Comparison of ENCODE assay signal across 11 cellular contexts in genomic region chr11:60767388-60767811, GRCh38. TPM values are rescaled to one million over a fixed set of nuclear protein-coding genes. Genes with fewer than 3 reads are reported as not detected.
DNase-seq lines count a peak whose midpoint lies in the region; ATAC-seq, FAIRE-seq and TF ChIP-seq lines count a peak whose summit lies in the region.
"Had no signal": no experiment of that assay in that cellular context is flagged by ENCODE, and none has a peak within 500 bp of the region (broad histone marks: within the 10 kb centered on the region; RNA-seq: fewer than 3 reads in every experiment).

No MANE protein-coding gene starts in this region.

- no peak for FAIRE-seq in H1 (lab: Jason Lieb, UNC)

- ATAC-seq in HCT116, result peak; percentile 94
- no peak for ATAC-seq in HG02763 (IDR thresholded peaks at IDR 0.05; ENCODE audit: unreplicated experiment)
- ATAC-seq in HG03196 (IDR thresholded peaks at IDR 0.05; ENCODE audit: unreplicated experiment), result no peak

- no peak overlapping the region for H3K56ac ChIP-seq in H1 (replicated peaks; ENCODE audit: insufficient read length, low read depth, low read length)

- H4K5ac ChIP-seq in H1 (ENCODE audit: insufficient read length, low read depth, low read length), result no peak overlapping the region

- no peak overlapping the region for H2BK20ac ChIP-seq in H1 (ENCODE audit: low read length)

- H3K4me2 ChIP-seq in HCT116 (ENCODE audit: low read length), result peak overlapping the region; percentile 68
- no peak overlapping the region for H3K4me2 ChIP-seq in H1 (ENCODE audit: insufficient read depth in 1 of 2, low read depth in 2 of 2, low read length in 2 of 2)

- no peaks in the 10 kb centered on the region for H3K27me3 ChIP-seq in HCT116 (ENCODE audit: insufficient read depth, low read length)
- peaks cover 0 to 11% (median 6%) of the 10 kb centered on the region in 4 experiments; a peak in 3 of 7 replicates for H3K27me3 ChIP-seq in H1 (replicated peaks in 1 of 4; ENCODE audit: control insufficient read depth in 3 of 4, extremely low read depth in 1 of 4, insufficient read depth in 3 of 4, low read length in 3 of 4)

- H3K9me3 ChIP-seq in HCT116 (ENCODE audit: control insufficient read depth in 1 of 2, insufficient read depth in 1 of 2, low read depth in 1 of 2, low read length in 2 of 2) (no peaks in the 10 kb centered on the region), H1 (ENCODE audit: insufficient read depth in 2 of 2, low read depth in 1 of 2, low read length in 1 of 2) (no peaks in the 10 kb centered on the region; a peak in 1 of 4 replicates)

- POLR2A ChIA-PET in HCT116 (lab: Charles Lee) (interaction anchor here (1.1 kb wide), 1 partner anchor 9 kb away, joined by 3 read pairs; no protein-coding TSS in a partner anchor), H1 (lab: Charles Lee; ENCODE audit: partially characterized antibody) (interaction anchor here (1.0 kb wide), 1 partner anchor 141 kb away, joined by 3 read pairs; no protein-coding TSS in a partner anchor)

- peaks cover 24% of the 10 kb centered on the region for H3K4me1 Mint-ChIP-seq in nephron progenitor cell

- H3K36me3 Mint-ChIP-seq in nephron progenitor cell (ENCODE audit: low read depth), result no peaks in the 10 kb centered on the region

- H3K36me3 ChIP-seq in HCT116 (ENCODE audit: control insufficient read depth in 1 of 2, insufficient read depth in 2 of 2, low read length in 2 of 2), result no peaks in the 10 kb centered on the region
- no peaks in the 10 kb centered on the region for H3K36me3 ChIP-seq in H1 (ENCODE audit: control insufficient read depth in 2 of 4, insufficient read depth in 4 of 4, low read length in 3 of 4)

- H3K4me3 ChIP-seq in HCT116 (replicated peaks in 1 of 2; ENCODE audit: low read depth in 1 of 2, low read length in 2 of 2) (peak overlapping the region; percentile 17 to 39; a peak in 3 of 4 replicates), H1 (ENCODE audit: extremely low read depth in 1 of 4, insufficient read depth in 2 of 4, low read depth in 3 of 4, low read length in 4 of 4) (no peak overlapping the region)

- H3K9me2 ChIP-seq in HCT116 (ENCODE audit: insufficient read depth), result no peaks in the 10 kb centered on the region

- no peak overlapping the region for H2BK15ac ChIP-seq in H1 (ENCODE audit: low read length)

- intact Hi-C loops in HCT116 (cut with micrococcal nuclease), result no loop called here

- H2AFZ ChIP-seq in HCT116 (ENCODE audit: low read depth, low read length, poor library complexity, severe bottlenecking), result peak overlapping the region; percentile 24
- H2AFZ ChIP-seq in H1 (ENCODE audit: low read length), result peak overlapping the region; percentile 91

- H2AK5ac ChIP-seq in H1 (ENCODE audit: low read depth, low read length), result no peak overlapping the region

- H3K23me2 ChIP-seq in H1 (ENCODE audit: low read depth, low read length), result no peaks in the 10 kb centered on the region

- no peak overlapping the region for H2BK120ac ChIP-seq in H1 (replicated peaks; ENCODE audit: low read depth, low read length)

- no peak overlapping the region for H4K91ac ChIP-seq in H1 (replicated peaks; ENCODE audit: insufficient read length, low read length)

- H3K4me3 Mint-ChIP-seq in nephron progenitor cell, result no peak overlapping the region

- no TSS peak for BruUV-seq in HCT116 (replicated peaks; lab: Mats Ljungman, UMichigan)

- H4K20me1 ChIP-seq in HCT116 (ENCODE audit: insufficient read depth), result no peaks in the 10 kb centered on the region
- H4K20me1 ChIP-seq in H1 (replicated peaks in 1 of 2; ENCODE audit: control insufficient read depth in 1 of 2, insufficient read depth in 2 of 2, low read length in 2 of 2), result no peaks in the 10 kb centered on the region

- H2BK5ac ChIP-seq in H1 (ENCODE audit: low read depth, low read length), result no peak overlapping the region

- RAD21 ChIA-PET in HCT116 (lab: Charles Lee; ENCODE audit: low non-redundant PET in 1 of 2, low total read pairs in 2 of 2, uncharacterized antibody in 2 of 2, unreplicated experiment in 2 of 2), result no interaction called here

- H3K14ac ChIP-seq in H1 (ENCODE audit: insufficient read length), result no peak overlapping the region

- no peak overlapping the region for H3K27ac Mint-ChIP-seq in nephron progenitor cell

- H3K9ac ChIP-seq in HCT116 (ENCODE audit: low read length), result no peak overlapping the region
- no peak overlapping the region for H3K9ac ChIP-seq in H1 (replicated peaks in 1 of 4; ENCODE audit: extremely low read depth in 1 of 4, low read depth in 3 of 4, low read length in 3 of 4)

- peak; percentile 24; the same call in 1 of the 2 replicates for TF ChIP-seq RAD21 in HCT116 (IDR thresholded peaks at IDR 0.05; ENCODE audit: low read depth)
- TF ChIP-seq RAD21 in H1 (IDR thresholded peaks at IDR 0.05 in 1 of 2, conservative IDR thresholded peaks at IDR 0.05 in 1 of 2; ENCODE audit: low read depth in 2 of 2, low read length in 2 of 2), result peak; percentile 31 to 48; a peak in 3 of 4 replicates

- peaks cover 8 to 10% of the 10 kb centered on the region in 2 experiments; a peak in 2 of 4 replicates for H3K4me1 ChIP-seq in HCT116 (ENCODE audit: control insufficient read depth in 1 of 2, insufficient read depth in 2 of 2, low read length in 2 of 2)
- H3K4me1 ChIP-seq in H1 (replicated peaks in 1 of 4; ENCODE audit: control insufficient read depth in 3 of 4, insufficient read depth in 4 of 4, low read length in 3 of 4), result peaks cover 0 to 1% (median 0%) of the 10 kb centered on the region in 4 experiments; a peak in 1 of 7 replicates

- H3K27me3 Mint-ChIP-seq in nephron progenitor cell (ENCODE audit: low read depth, poor library complexity), result peaks cover 23% of the 10 kb centered on the region

- WGBS in H1 (ENCODE audit: extremely low coverage in 1 of 2, insufficient coverage in 1 of 2, insufficient read length in 1 of 2, insufficient replicate concordance in 2 of 2, low coverage in 1 of 2, low lambda C conversion rate in 2 of 2, missing lambda C conversion rate in 1 of 2), 2 experiments, result 42% methylated on average over 13 of the region's 26 CpGs; no CpG with 5 or more reads in 1 of the 2 experiments

- no peak overlapping the region; the same call in 1 of the 2 replicates for H3K18ac ChIP-seq in H1 (ENCODE audit: extremely low read depth, low read length)

- H3K27ac ChIP-seq in HCT116 (ENCODE audit: low read depth, low read length) (no peak overlapping the region), H1 (ENCODE audit: low read depth, low read length) (no peak overlapping the region)
- H3K27ac ChIP-seq: VCaP had no signal

- TF ChIP-seq EP300 in H1 (IDR thresholded peaks at IDR 0.05; ENCODE audit: borderline replicate concordance in 1 of 2, low read depth in 2 of 2, low read length in 2 of 2), result no peak

- DNase-seq in D341Med (ENCODE audit: low spot score), result peak; percentile 86
- peak; percentile 12 for DNase-seq in HCT116 (ENCODE audit: low read depth, low spot score)
- peak; percentile 25 to 90 for DNase-seq in H1 (ENCODE audit: low read depth in 1 of 2, low spot score in 2 of 2)
- DNase-seq in nephron progenitor cell, result peak; percentile 55
- no peak for DNase-seq in medulla oblongata (ENCODE audit: extremely low spot score)
- no peak for DNase-seq in NCI-H1694 treated with DMSO at 0.1 percent for 48 hours (lab: John Stamatoyannopoulos, UW)

- H2BK12ac ChIP-seq in H1 (ENCODE audit: low read depth, low read length), result no peak overlapping the region

- no peaks in the 10 kb centered on the region for H3K79me2 ChIP-seq in HCT116 (ENCODE audit: insufficient read depth, low read length)
- H3K79me2 ChIP-seq in H1 (ENCODE audit: control insufficient read depth in 1 of 2, insufficient read depth in 2 of 2, low read length in 2 of 2), result no peaks in the 10 kb centered on the region

- H3K9me3 Mint-ChIP-seq in nephron progenitor cell, result no peaks in the 10 kb centered on the region

- peak overlapping the region; percentile 11; the same call in 1 of the 2 replicates for H4K8ac ChIP-seq in H1 (ENCODE audit: extremely low read depth, insufficient read depth, low read length)

- peak; percentile 39 to 92 (median 78); a peak in 5 of 6 replicates for TF ChIP-seq CTCF in HCT116 (IDR thresholded peaks at IDR 0.05 in 2 of 3, conservative IDR thresholded peaks at IDR 0.05 in 1 of 3; ENCODE audit: borderline replicate concordance in 1 of 3, insufficient read depth in 1 of 3, low read depth in 2 of 3, low read length in 2 of 3)
- TF ChIP-seq CTCF in H1 (IDR thresholded peaks at IDR 0.05; ENCODE audit: control extremely low read depth in 1 of 3, insufficient read depth in 1 of 3, low read depth in 1 of 3, low read length in 3 of 3), result peak; percentile 75 to 80 (median 76)
- TF ChIP-seq CTCF in nephron progenitor cell (IDR thresholded peaks at IDR 0.05), result peak; percentile 59

- H3K4ac ChIP-seq in H1 (replicated peaks; ENCODE audit: insufficient read length, low read depth, low read length), result no peak overlapping the region

- CTCF ChIA-PET in HCT116 (lab: Charles Lee) (interaction anchor here (1.1 kb wide), 1 partner anchor 8 kb away, joined by 4 read pairs; no protein-coding TSS in a partner anchor), H1 (lab: Charles Lee; ENCODE audit: partially characterized antibody) (interaction anchor here (0.7 to 8.3 kb wide), 19 partner anchors 9 to 534 kb away, joined by 3 to 145 read pairs (median 4); partner anchors contain the start of genes MS4A15 and MS4A8)

- no peaks in the 10 kb centered on the region for H3K79me1 ChIP-seq in H1 (ENCODE audit: low read depth, low read length)

- H3K23ac ChIP-seq in H1 (ENCODE audit: insufficient read length), result no peak overlapping the region

- TF ChIP-seq POLR2A in HCT116 (IDR thresholded peaks at IDR 0.05; ENCODE audit: borderline replicate concordance, extremely low read depth, insufficient read depth, insufficient read length) (no peak), H1 (IDR thresholded peaks at IDR 0.05; ENCODE audit: control extremely low read depth in 1 of 2, low read depth in 2 of 2, low read length in 2 of 2) (no peak)

RNA-seq across cellular contexts. Expression of gene MS4A15, which starts 10.7 kb away (rescaled TPM):
- 1.5 TPM for total RNA-seq in HCT116 (2021; ENCODE audit: unreplicated experiment)
- 1.8 and 2.1 TPM in 2 replicates for polyA plus RNA-seq in HCT116 (2012)
- 0.17 TPM in 1 of 2 replicates, not detected in the other for total RNA-seq in H1 (2021; fragmentation: NEBNext Ultra II Directional; extraction: Animal tissue kit (Norgen Biotek cat#: 25700))
- 0.15 and 0.41 TPM in 2 replicates for polyA plus RNA-seq in H1 (2011; rRNA removed)
- polyA plus RNA-seq in H1 (2011; cell fraction: cytosol; rRNA removed), result 0.04 TPM
- polyA plus RNA-seq in H1 (2011; cell fraction: nucleus; rRNA removed), result 0.24 TPM
- 0.20 to 0.27 TPM in 2 of 4 replicates, not detected in the others for polyA plus RNA-seq in H1 (2012, experiment 1 of 2)
- polyA plus RNA-seq in H1 (2012, experiment 2 of 2), result not detected
- polyA plus RNA-seq in H1 (2013, experiment 1 of 2), result 0.32 TPM
- 0.20 TPM for polyA plus RNA-seq in H1 (2013, experiment 2 of 2)
- polyA minus RNA-seq in H1 (2011; rRNA and poly(A)+ RNA removed), result 1.3 TPM in 1 of 2 replicates, not detected in the other
- not detected for polyA minus RNA-seq in H1 (2011; cell fraction: cytosol; rRNA and poly(A)+ RNA removed)
- polyA minus RNA-seq in H1 (2011; cell fraction: nucleus; rRNA and poly(A)+ RNA removed), result not detected
- total RNA-seq: cerebellum, skeletal muscle tissue had no signal

RNA-seq across cellular contexts. Expression of gene MS4A10, which starts 17.7 kb away (rescaled TPM):
- total RNA-seq in HCT116 (2021; ENCODE audit: unreplicated experiment), result not detected
- not detected in 2 replicates for polyA plus RNA-seq in HCT116 (2012)
- not detected in 2 replicates for total RNA-seq in H1 (2021; fragmentation: NEBNext Ultra II Directional; extraction: Animal tissue kit (Norgen Biotek cat#: 25700))
- not detected in 2 replicates for polyA plus RNA-seq in H1 (2011; rRNA removed)
- polyA plus RNA-seq in H1 (2011; cell fraction: cytosol; rRNA removed), result not detected
- not detected for polyA plus RNA-seq in H1 (2011; cell fraction: nucleus; rRNA removed)
- polyA plus RNA-seq in H1 (2012, experiment 1 of 2), result not detected in 4 replicates
- polyA plus RNA-seq in H1 (2012, experiment 2 of 2), result not detected
- polyA plus RNA-seq in H1 (2013, experiment 1 of 2), result not detected
- not detected for polyA plus RNA-seq in H1 (2013, experiment 2 of 2)
- not detected in 2 replicates for polyA minus RNA-seq in H1 (2011; rRNA and poly(A)+ RNA removed)
- not detected for polyA minus RNA-seq in H1 (2011; cell fraction: cytosol; rRNA and poly(A)+ RNA removed)
- polyA minus RNA-seq in H1 (2011; cell fraction: nucleus; rRNA and poly(A)+ RNA removed), result not detected
- total RNA-seq: cerebellum, skeletal muscle tissue had no signal

RNA-seq across cellular contexts. Expression of gene MS4A18, which starts 42.9 kb away (rescaled TPM):
- not detected for total RNA-seq in HCT116 (2021; ENCODE audit: unreplicated experiment)
- polyA plus RNA-seq in HCT116 (2012), result not detected in 2 replicates
- total RNA-seq in H1 (2021; fragmentation: NEBNext Ultra II Directional; extraction: Animal tissue kit (Norgen Biotek cat#: 25700)), result not detected in 2 replicates
- not detected in 2 replicates for polyA plus RNA-seq in H1 (2011; rRNA removed)
- not detected for polyA plus RNA-seq in H1 (2011; cell fraction: cytosol; rRNA removed)
- polyA plus RNA-seq in H1 (2011; cell fraction: nucleus; rRNA removed), result not detected
- not detected in 4 replicates for polyA plus RNA-seq in H1 (2012, experiment 1 of 2)
- polyA plus RNA-seq in H1 (2012, experiment 2 of 2), result not detected
- polyA plus RNA-seq in H1 (2013, experiment 1 of 2), result not detected
- not detected for polyA plus RNA-seq in H1 (2013, experiment 2 of 2)
- polyA minus RNA-seq in H1 (2011; rRNA and poly(A)+ RNA removed), result not detected in 2 replicates
- polyA minus RNA-seq in H1 (2011; cell fraction: cytosol; rRNA and poly(A)+ RNA removed), result not detected
- not detected for polyA minus RNA-seq in H1 (2011; cell fraction: nucleus; rRNA and poly(A)+ RNA removed)
- total RNA-seq: cerebellum, skeletal muscle tissue had no signal

Comparison
In these comparisons a context has a peak if more than half of its experiments do, and no peak if none do; other contexts are left out.
1. DNase-seq: peak in D341Med (single experiment), HCT116 (single experiment), H1 (2 of 2) and nephron progenitor cell (single experiment); none in medulla oblongata (single experiment) and NCI-H1694 treated with DMSO at 0.1 percent for 48 hours (single experiment).
2. H3K4me3 ChIP-seq: peak in HCT116 (2 of 2); none in H1 (0 of 4).
3. Peak in every context shown above with its lines, with median percentiles within 50 percentile points of each other: CTCF ChIP-seq.